ENCODE assay signal across 16 cellular contexts in genomic region chr6:154482858-154483257, GRCh38. TPM values are rescaled to one million over a fixed set of nuclear protein-coding genes. Genes with fewer than 3 reads are reported as not detected.
DNase-seq lines count a peak whose midpoint lies in the region; ATAC-seq, FAIRE-seq and TF ChIP-seq lines count a peak whose summit lies in the region.
"Had no signal": no experiment of that assay in that cellular context is flagged by ENCODE, and none has a peak within 500 bp of the region (broad histone marks: within the 10 kb centered on the region; RNA-seq: fewer than 3 reads in every experiment).

No MANE protein-coding gene starts in this region.

- no TSS peak for BruUV-seq in endothelial cell of umbilical vein (replicated peaks; lab: Mats Ljungman, UMichigan)

- dilution Hi-C loops in endothelial cell of umbilical vein (cut with MboI; ENCODE audit: extremely low pct_ligation_motif_present, low sequenced_read_pairs), result no loop called here

- H3K36me3 ChIP-seq in SK-N-SH (replicated peaks in 1 of 2; ENCODE audit: control insufficient read depth in 1 of 2, insufficient read depth in 2 of 2, low read length in 1 of 2) (no peaks in the 10 kb centered on the region), endothelial cell of umbilical vein (ENCODE audit: control insufficient read depth in 2 of 2, extremely low read depth in 1 of 2, insufficient read depth in 2 of 2, low read length in 2 of 2) (no peaks in the 10 kb centered on the region), muscle layer of duodenum (ENCODE audit: control insufficient read depth in 1 of 2, insufficient read depth in 2 of 2, low read length in 2 of 2) (no peaks in the 10 kb centered on the region), tibial artery (no peaks in the 10 kb centered on the region), left lung (no peaks in the 10 kb centered on the region)
- H3K36me3 ChIP-seq: breast epithelium, upper lobe of right lung had no signal

- TF ChIP-seq CTCF in SK-N-SH (IDR thresholded peaks at IDR 0.05) (no peak), endothelial cell of umbilical vein (IDR thresholded peaks at IDR 0.05; ENCODE audit: extremely low read depth in 1 of 2, insufficient read depth in 1 of 2, low read depth in 1 of 2, low read length in 2 of 2) (no peak), tibial artery (IDR thresholded peaks at IDR 0.05) (no peak), left lung (IDR thresholded peaks at IDR 0.05) (no peak)

- no peaks in the 10 kb centered on the region; the same call in 1 of the 2 replicates for H3K79me2 ChIP-seq in SK-N-SH (ENCODE audit: insufficient read depth)
- H3K79me2 ChIP-seq in endothelial cell of umbilical vein (ENCODE audit: control insufficient read depth, insufficient read depth, low read length), result no peaks in the 10 kb centered on the region

- H3K9me3 ChIP-seq in SK-N-SH (no peaks in the 10 kb centered on the region), endothelial cell of umbilical vein (replicated peaks; ENCODE audit: control insufficient read depth, insufficient read depth, low read length) (no peaks in the 10 kb centered on the region), muscle layer of duodenum (ENCODE audit: control insufficient read depth in 1 of 2, low read length in 2 of 2) (no peaks in the 10 kb centered on the region), tibial artery (no peaks in the 10 kb centered on the region), left lung (no peaks in the 10 kb centered on the region)
- H3K9me3 ChIP-seq: breast epithelium, upper lobe of right lung had no signal

- peak; percentile 67 for TF ChIP-seq POLR2A in endothelial cell of umbilical vein (IDR thresholded peaks at IDR 0.05; ENCODE audit: low read depth, low read length)

- no peak overlapping the region for H3K9ac ChIP-seq in SK-N-SH
- H3K9ac ChIP-seq in endothelial cell of umbilical vein (replicated peaks; ENCODE audit: extremely low read depth, insufficient read depth, low read length), result no peak overlapping the region

- H3K27me3 ChIP-seq in SK-N-SH (ENCODE audit: insufficient read depth) (no peaks in the 10 kb centered on the region), endothelial cell of umbilical vein (ENCODE audit: control insufficient read depth in 2 of 2, insufficient read depth in 2 of 2, low read length in 2 of 2) (no peaks in the 10 kb centered on the region), muscle layer of duodenum (ENCODE audit: low read depth, low read length) (no peaks in the 10 kb centered on the region), tibial artery (no peaks in the 10 kb centered on the region), left lung (no peaks in the 10 kb centered on the region)
- H3K27me3 ChIP-seq: breast epithelium, upper lobe of right lung had no signal

- no peaks in the 10 kb centered on the region for H4K20me1 ChIP-seq in SK-N-SH (ENCODE audit: insufficient read depth)
- H4K20me1 ChIP-seq in endothelial cell of umbilical vein (replicated peaks; ENCODE audit: control insufficient read depth, extremely low read depth, insufficient read depth, low read length), result no peaks in the 10 kb centered on the region

- H3K27ac ChIP-seq in SK-N-SH (ENCODE audit: low read depth in 2 of 2, low read length in 1 of 2) (peak overlapping the region in 1 of 2 experiments; percentile 78; a peak in 2 of 4 replicates), endothelial cell of umbilical vein (ENCODE audit: insufficient read depth, low read depth, low read length) (peak overlapping the region; percentile 27), muscle layer of duodenum (ENCODE audit: low read length) (peak overlapping the region; percentile 77), tibial artery (peak overlapping the region; percentile 19 to 48), left lung (peak overlapping the region in 1 of 2 donors; percentile 34)
- H3K27ac ChIP-seq: upper lobe of right lung had no signal

- no peak for TF ChIP-seq EP300 in SK-N-SH (IDR thresholded peaks at IDR 0.05; ENCODE audit: borderline replicate concordance in 1 of 2, low read depth in 1 of 2, low read length in 1 of 2)

- POLR2A ChIA-PET in SK-N-SH (lab: Yijun Ruan, JAX), result no interaction called here
- POLR2A ChIA-PET in endothelial cell of umbilical vein (lab: Charles Lee), result interaction anchor here (1.0 kb wide), 1 partner anchor 26 kb away, joined by 3 read pairs; no protein-coding TSS in a partner anchor

- FAIRE-seq in endothelial cell of umbilical vein (lab: Jason Lieb, UNC), result peak; percentile 95

- H3K4me1 ChIP-seq in SK-N-SH (ENCODE audit: control insufficient read depth in 1 of 2, insufficient read depth in 2 of 2, low read depth in 1 of 2, low read length in 1 of 2), result peaks cover 22 to 49% of the 10 kb centered on the region in 2 experiments
- H3K4me1 ChIP-seq in endothelial cell of umbilical vein (ENCODE audit: control insufficient read depth, extremely low read depth, insufficient read depth, low read length), result peaks cover 13% of the 10 kb centered on the region
- peaks cover 0 to 34% of the 10 kb centered on the region in 2 donors for H3K4me1 ChIP-seq in muscle layer of duodenum (ENCODE audit: control insufficient read depth in 1 of 2, insufficient read depth in 2 of 2, low read length in 2 of 2)
- H3K4me1 ChIP-seq in tibial artery, result peaks cover 0 to 98% (median 28%) of the 10 kb centered on the region in 4 donors
- H3K4me1 ChIP-seq in left lung, result peaks cover 2 to 6% of the 10 kb centered on the region in 2 donors

- H3K9me1 ChIP-seq in endothelial cell of umbilical vein (replicated peaks; ENCODE audit: control insufficient read depth, extremely low read depth, insufficient read depth, low read length), result no peaks in the 10 kb centered on the region

- no peak for ATAC-seq in SK-N-SH treated with all-trans-retinoic acid at 6 μM for 48 hours
- ATAC-seq in left lung, result no peak
- ATAC-seq: CD8-positive, alpha-beta T cell; upper lobe of right lung had no signal

- CTCF ChIA-PET in SK-N-SH (lab: Yijun Ruan, JAX), result no interaction called here
- CTCF ChIA-PET in endothelial cell of umbilical vein (lab: Charles Lee), result interaction anchor here (0.9 to 1.2 kb wide), 4 partner anchors 10 to 35 kb away, joined by 3 to 14 read pairs (median 4); no protein-coding TSS in a partner anchor

- H3K9me2 ChIP-seq in SK-N-SH, result no peaks in the 10 kb centered on the region

- H3K4me2 ChIP-seq in SK-N-SH (no peak overlapping the region), endothelial cell of umbilical vein (ENCODE audit: insufficient read depth, low read length) (peak overlapping the region; percentile 34)

- intact Hi-C loops in endothelial cell of umbilical vein (cut with micrococcal nuclease) (loop anchor here (1.0 to 2.0 kb wide), 2 partner anchors 28 to 50 kb away; partner anchors contain the start of gene CNKSR3), tibial artery (cut with DNase I; ENCODE audit: low total_unique reads) (no loop called here), left lung (cut with DNase I) (no loop called here)

- 57% methylated on average over 3 of the region's 4 CpGs for WGBS in SK-N-SH (ENCODE audit: low lambda C conversion rate)

- H2AFZ ChIP-seq in SK-N-SH (ENCODE audit: low read depth) (no peak overlapping the region), endothelial cell of umbilical vein (ENCODE audit: low read depth, low read length) (no peak overlapping the region)

- TF ChIP-seq RAD21 in SK-N-SH (IDR thresholded peaks at IDR 0.05; ENCODE audit: low read length), result no peak

- peak; percentile 23 for DNase-seq in SK-N-SH
- DNase-seq in endothelial cell of umbilical vein (ENCODE audit: low read depth, low spot score), result peak; percentile 95
- no peak for DNase-seq in tibial artery
- no peak for DNase-seq in left lung
- DNase-seq in NCI-H2196 treated with DMSO at 0.1 percent for 48 hours (lab: John Stamatoyannopoulos, UW; ENCODE audit: unreplicated experiment), result no peak
- DNase-seq in NCI-H1105 treated with DMSO at 0.1 percent for 48 hours (lab: John Stamatoyannopoulos, UW), result no peak
- DNase-seq: activated T-cell treated with anti-CD3 and anti-CD28 coated beads, Interleukin-2, amount 50 U/mL, for 48 hours; CD8-positive, alpha-beta T cell; effector CD4-positive, alpha-beta T cell; MM.1S; NCI-H187 treated with DMSO at 0.1 percent for 48 hours; NCI-H524; upper lobe of right lung had no signal

- peaks cover 9% of the 10 kb centered on the region for H3F3A ChIP-seq in SK-N-SH (replicated peaks; ENCODE audit: insufficient read depth)

- H3K4me3 ChIP-seq in SK-N-SH (ENCODE audit: low read depth in 2 of 2, low read length in 1 of 2) (no peak overlapping the region), endothelial cell of umbilical vein (replicated peaks in 1 of 3; ENCODE audit: insufficient read depth in 1 of 3, low read depth in 1 of 3, low read length in 3 of 3) (no peak overlapping the region), muscle layer of duodenum (ENCODE audit: low read depth in 1 of 2, low read length in 2 of 2) (no peak overlapping the region), tibial artery (no peak overlapping the region), left lung (no peak overlapping the region)
- H3K4me3 ChIP-seq: breast epithelium, upper lobe of right lung had no signal

TF ChIP-seq in SK-N-SH, 30 proteins besides CTCF, POLR2A, EP300 and RAD21 (continues in another document):
- TF ChIP-seq CHD2 (IDR thresholded peaks at IDR 0.05; ENCODE audit: low read length, partially characterized antibody) (no peak), TEAD4 (IDR thresholded peaks at IDR 0.05; ENCODE audit: borderline replicate concordance, insufficient read depth) (no peak), JUND (IDR thresholded peaks at IDR 0.05) (no peak), ELF1 (IDR thresholded peaks at IDR 0.05) (no peak)

TF ChIP-seq in SK-N-SH treated with all-trans-retinoic acid at 6 μM for 48 hours, 23 proteins besides CTCF, POLR2A, EP300 and RAD21 (continues in another document):
- no peak for TF ChIP-seq OSR1 (CRISPR knock-in tag; IDR thresholded peaks at IDR 0.05)

TF ChIP-seq in endothelial cell of umbilical vein, 7 proteins besides CTCF, POLR2A, EP300 and RAD21 (continues in another document):
- peak; percentile 75 for TF ChIP-seq JUN (IDR thresholded peaks at IDR 0.05; ENCODE audit: borderline replicate concordance, insufficient read depth, insufficient read length, low read depth)
- TF ChIP-seq MYC (IDR thresholded peaks at IDR 0.05; ENCODE audit: low read depth, low read length), result no peak
- peak; percentile 32 for TF ChIP-seq GATA2 (IDR thresholded peaks at IDR 0.05; ENCODE audit: insufficient read depth, insufficient read length, low read depth, low read length)

RNA-seq across cellular contexts. Expression of gene CNKSR3, which starts 27.6 kb away (rescaled TPM):
- 1.6 TPM in 2 replicates for polyA plus RNA-seq in SK-N-SH (2012; rRNA removed)
- 2.4 and 2.5 TPM in 2 replicates for polyA plus RNA-seq in SK-N-SH (2012; cell fraction: cytosol; rRNA removed)
- 1.7 and 2.8 TPM in 2 replicates for polyA plus RNA-seq in SK-N-SH (2012; cell fraction: nucleus; rRNA removed)
- 11.0 and 15.6 TPM in 2 replicates for total RNA-seq in endothelial cell of umbilical vein
- 2.3 TPM in 2 replicates for polyA plus RNA-seq in endothelial cell of umbilical vein
- 2.4 and 2.7 TPM in 2 replicates for polyA plus RNA-seq in endothelial cell of umbilical vein (2011; cell fraction: cytosol; rRNA removed)
- 3.7 and 4.8 TPM in 2 replicates for polyA plus RNA-seq in endothelial cell of umbilical vein (2011; cell fraction: nucleus; rRNA removed)
- polyA plus RNA-seq in endothelial cell of umbilical vein (2012), result 4.0 and 4.6 TPM in 2 replicates
- polyA minus RNA-seq in endothelial cell of umbilical vein, result 5.6 TPM in 2 replicates
- 1.3 TPM for polyA minus RNA-seq in endothelial cell of umbilical vein (2011; cell fraction: cytosol; rRNA and poly(A)+ RNA removed)
- polyA minus RNA-seq in endothelial cell of umbilical vein (2011; cell fraction: nucleus; rRNA and poly(A)+ RNA removed), result 3.2 and 4.8 TPM in 2 replicates
- 10 to 100 TPM; 10.5 to 13.4 TPM for total RNA-seq in left lung
- total RNA-seq: CD8-positive, alpha-beta T cell had no signal

Comparison
In these comparisons a context has a peak if more than half of its experiments do, and no peak if none do; other contexts are left out.
1. DNase-seq: peak in SK-N-SH (single experiment) and endothelial cell of umbilical vein (single experiment); none in tibial artery (0 of 2), left lung (0 of 2), NCI-H2196 treated with DMSO at 0.1 percent for 48 hours (single experiment) and NCI-H1105 treated with DMSO at 0.1 percent for 48 hours (single experiment).